8 cellular contexts compared by ENCODE assay signal in genomic region chr5:62305358-62305714, GRCh38. TPM values are rescaled to one million over a fixed set of nuclear protein-coding genes. Genes with fewer than 3 reads are reported as not detected.
A peak's percentile ranks its signal among the peaks of the same experiment; 100 is the strongest.
DNase-seq lines count a peak whose midpoint lies in the region; ATAC-seq and TF ChIP-seq lines count a peak whose summit lies in the region.

No MANE protein-coding gene starts in this region.

- no peaks in the 10 kb centered on the region for H3K9me3 Mint-ChIP-seq in endodermal cell

- H3K79me2 ChIP-seq in DND-41 (ENCODE audit: insufficient read depth, low read length) (peaks cover 46% of the 10 kb centered on the region), OCI-LY7 (ENCODE audit: insufficient read depth, low read depth, low read length) (peaks cover 41% of the 10 kb centered on the region), parathyroid adenoma (peaks cover 26% of the 10 kb centered on the region)

- no peaks in the 10 kb centered on the region for H3K27me3 Mint-ChIP-seq in endodermal cell (ENCODE audit: insufficient read depth)

- H3K9me3 ChIP-seq in DND-41 (ENCODE audit: insufficient read depth, low read length, severe bottlenecking) (no peaks in the 10 kb centered on the region), OCI-LY7 (ENCODE audit: low read length) (no peaks in the 10 kb centered on the region), endodermal cell (ENCODE audit: control insufficient read depth, low read length) (no peaks in the 10 kb centered on the region), parathyroid adenoma (ENCODE audit: control insufficient read depth, low read length) (no peaks in the 10 kb centered on the region)

- H3K27ac Mint-ChIP-seq in endodermal cell = peak overlapping the region; percentile 72

- BruUV-seq in OCI-LY7 (replicated peaks; lab: Mats Ljungman, UMichigan) = TSS peak; percentile 96

- CTCF ChIA-PET in OCI-LY7 (lab: Charles Lee; ENCODE audit: unreplicated experiment) = interaction anchor here (0.9 kb wide), 1 partner anchor 98 kb away, joined by 3 read pairs; the partner anchor contains the start of gene DIMT1

- H3K27ac ChIP-seq in DND-41 (ENCODE audit: low read length) = peak overlapping the region; percentile 85
- peak overlapping the region; percentile 88 for H3K27ac ChIP-seq in OCI-LY7 (ENCODE audit: low read depth, low read length, poor library complexity, severe bottlenecking)
- no peak overlapping the region for H3K27ac ChIP-seq in endodermal cell (ENCODE audit: low read depth, low read length)
- H3K27ac ChIP-seq in parathyroid adenoma = peak overlapping the region; percentile 67

- WGBS in endodermal cell (ENCODE audit: insufficient coverage in 1 of 2, insufficient read length in 1 of 2), 2 experiments = 92 to 98% methylated on average over 4 of the region's 4 CpGs

- peaks cover 27% of the 10 kb centered on the region; the same call in 1 of the 2 replicates for H4K20me1 ChIP-seq in DND-41 (ENCODE audit: insufficient read depth, low read length)
- peaks cover 31% of the 10 kb centered on the region for H4K20me1 ChIP-seq in OCI-LY7 (ENCODE audit: insufficient read depth, low read length)

- H3K4me3 Mint-ChIP-seq in endodermal cell = peak overlapping the region; percentile 90

- H3K4me3 ChIP-seq in DND-41 (ENCODE audit: low read depth in 1 of 2, low read length in 2 of 2) (peak overlapping the region in 1 of 2 experiments; percentile 92; a peak in 3 of 4 replicates), OCI-LY7 (ENCODE audit: low read depth, low read length, poor library complexity, severe bottlenecking) (peak overlapping the region; percentile 97), endodermal cell (ENCODE audit: low read length) (peak overlapping the region; percentile 79), parathyroid adenoma (ENCODE audit: low read depth, low read length) (peak overlapping the region; percentile 74)

- peaks cover 12% of the 10 kb centered on the region for H3K36me3 ChIP-seq in DND-41 (ENCODE audit: insufficient read depth, low read length)
- peaks cover 24% of the 10 kb centered on the region for H3K36me3 ChIP-seq in OCI-LY7 (ENCODE audit: insufficient read depth, low read length)
- H3K36me3 ChIP-seq in endodermal cell (ENCODE audit: control insufficient read depth, insufficient read depth, low read length) = peaks cover 7% of the 10 kb centered on the region
- H3K36me3 ChIP-seq in parathyroid adenoma (ENCODE audit: control insufficient read depth, insufficient read depth, low read length) = no peaks in the 10 kb centered on the region

- H3K4me2 ChIP-seq in DND-41 (ENCODE audit: insufficient read depth, low read length) = peak overlapping the region; percentile 71
- H3K4me2 ChIP-seq in OCI-LY7 (ENCODE audit: low read length) = peak overlapping the region; percentile 73
- H3K4me2 ChIP-seq in parathyroid adenoma (ENCODE audit: low read length) = peak overlapping the region; percentile 79

- TF ChIP-seq CTCF in DND-41 (IDR thresholded peaks at IDR 0.05; ENCODE audit: borderline replicate concordance, extremely low read depth, low read length, poor library complexity, severe bottlenecking) = no peak
- no peak for TF ChIP-seq CTCF in OCI-LY7 (conservative IDR thresholded peaks at IDR 0.05; ENCODE audit: low read length)
- no peak for TF ChIP-seq CTCF in endodermal cell (conservative IDR thresholded peaks at IDR 0.05)
- TF ChIP-seq CTCF in parathyroid adenoma (IDR thresholded peaks at IDR 0.05) = no peak
- TF ChIP-seq CTCF in GM20000 (IDR thresholded peaks at IDR 0.05; ENCODE audit: extremely low read depth, missing control alignments) = no peak

- POLR2A ChIA-PET in OCI-LY7 (lab: Charles Lee) = interaction anchor here (0.7 to 1.5 kb wide), 6 partner anchors 13 to 99 kb away, joined by 3 to 11 read pairs (median 4); partner anchors contain the start of gene DIMT1

- ATAC-seq in DND-41 (ENCODE audit: insufficient read depth, low read depth) (no peak), HG03457 (IDR thresholded peaks at IDR 0.05; ENCODE audit: unreplicated experiment) (no peak)

- peak overlapping the region; percentile 97 for H2AFZ ChIP-seq in DND-41 (ENCODE audit: low read depth, low read length)
- peak overlapping the region; percentile 100 for H2AFZ ChIP-seq in OCI-LY7 (ENCODE audit: low read length)
- peak overlapping the region; percentile 96 for H2AFZ ChIP-seq in parathyroid adenoma

- H3K27me3 ChIP-seq in DND-41 (ENCODE audit: insufficient read depth, low read length, poor library complexity) (no peaks in the 10 kb centered on the region), endodermal cell (ENCODE audit: control insufficient read depth, insufficient read depth, low read length, poor library complexity, severe bottlenecking) (no peaks in the 10 kb centered on the region), parathyroid adenoma (ENCODE audit: control insufficient read depth, insufficient read depth, low read length) (no peaks in the 10 kb centered on the region)

- DNase-seq in DND-41 = no peak
- DNase-seq in OCI-LY7 (ENCODE audit: low spot score) = no peak
- DNase-seq in endodermal cell = no peak
- DNase-seq in GM20000 (ENCODE audit: low spot score) = no peak
- DNase-seq in DMS53 (lab: John Stamatoyannopoulos, UW) = no peak
- no peak for DNase-seq in NCI-H345 treated with DMSO at 0.1 percent for 48 hours (lab: John Stamatoyannopoulos, UW; ENCODE audit: unreplicated experiment)

- H3K36me3 Mint-ChIP-seq in endodermal cell (ENCODE audit: low read depth) = peaks cover 13% of the 10 kb centered on the region

- no peaks in the 10 kb centered on the region for H3K9me2 ChIP-seq in OCI-LY7 (ENCODE audit: insufficient read depth, low read length)

- peaks cover 11% of the 10 kb centered on the region for H3K4me1 Mint-ChIP-seq in endodermal cell

- H3K9ac ChIP-seq in DND-41 (ENCODE audit: low read depth, low read length) (peak overlapping the region; percentile 94), endodermal cell (ENCODE audit: extremely low read depth, low read length, poor library complexity, severe bottlenecking) (no peak overlapping the region), parathyroid adenoma (peak overlapping the region; percentile 13)

- peaks cover 35% of the 10 kb centered on the region for H3K4me1 ChIP-seq in DND-41 (ENCODE audit: insufficient read depth, low read length)
- H3K4me1 ChIP-seq in OCI-LY7 (ENCODE audit: insufficient read depth, low read length, poor library complexity, severe bottlenecking) = peaks cover 31% of the 10 kb centered on the region
- H3K4me1 ChIP-seq in endodermal cell (ENCODE audit: control insufficient read depth, insufficient read depth, low read length) = no peaks in the 10 kb centered on the region
- H3K4me1 ChIP-seq in parathyroid adenoma = no peaks in the 10 kb centered on the region

- intact Hi-C loops in OCI-LY7 (cut with micrococcal nuclease; ENCODE audit: unreplicated experiment) = loop anchor here (5.0 kb wide), 1 partner anchor 47 kb away; no protein-coding TSS in a partner anchor

RNA-seq across cellular contexts. Expression of gene KIF2A, which starts 0.7 kb away (rescaled TPM):
- total RNA-seq in OCI-LY7 (2014; rRNA removed; shearing (Covaris generic)) = 50.3 and 56.9 TPM in 2 replicates
- total RNA-seq in OCI-LY7 (2022) (90.7 and 112 TPM in 2 replicates), endodermal cell (10 to 100 TPM; 67.4 to 74.6 TPM)
- 73.5 TPM for polyA plus RNA-seq in endodermal cell (2013, experiment 1 of 2)
- polyA plus RNA-seq in endodermal cell (2013, experiment 2 of 2) = 78.8 TPM
